1 cellular context compared by ENCODE assay signal in genomic region chr7:43758029-43758860, GRCh38.
TF ChIP-seq lines count a peak whose summit lies in the region.

Gene BLVRA, plus strand, starts transcription at chr7:43758680. Its CDS starts 12,479 bp downstream, at chr7:43771159.

TF ChIP-seq in HepG2, 621 proteins besides CTCF, POLR2A, EP300 and RAD21 (continued from another document and continues in another):
- TF ChIP-seq MAZ (IDR thresholded peaks at IDR 0.05; ENCODE audit: borderline replicate concordance, low read depth, low read length) (no peak), MAZ (CRISPR knock-in tag; IDR thresholded peaks at IDR 0.05; ENCODE audit: low read depth) (peak; percentile 80), TARDBP (CRISPR knock-in tag; IDR thresholded peaks at IDR 0.05) (peak; percentile 40; the same call in 1 of the 2 replicates), ZFP91 (CRISPR knock-in tag; IDR thresholded peaks at IDR 0.05; ENCODE audit: borderline replicate concordance) (peak; percentile 73; the same call in 1 of the 2 replicates), ZNF687 (CRISPR knock-in tag; IDR thresholded peaks at IDR 0.05) (peak; percentile 90), SAP130 (CRISPR knock-in tag; IDR thresholded peaks at IDR 0.05; ENCODE audit: low read depth) (peak; percentile 67; the same call in 1 of the 2 replicates), PATZ1 (CRISPR knock-in tag; IDR thresholded peaks at IDR 0.05) (peak; percentile 84), MXI1 (IDR thresholded peaks at IDR 0.05; ENCODE audit: borderline replicate concordance, low read depth, low read length) (no peak), RFX3 (CRISPR knock-in tag; IDR thresholded peaks at IDR 0.05) (0 out of 2 replicates have a peak, but pooled peaks have one; percentile 11), DNMT1 (CRISPR knock-in tag; IDR thresholded peaks at IDR 0.05) (peak; percentile 80; the same call in 1 of the 2 replicates), ZNF441 (CRISPR knock-in tag; IDR thresholded peaks at IDR 0.05; ENCODE audit: borderline replicate concordance) (no peak), ZNF770 (CRISPR knock-in tag; IDR thresholded peaks at IDR 0.05) (peak; percentile 15; the same call in 1 of the 2 replicates), ZNF713 (CRISPR knock-in tag; IDR thresholded peaks at IDR 0.05) (no peak), UBTF (CRISPR knock-in tag; IDR thresholded peaks at IDR 0.05) (peak; percentile 73; the same call in 1 of the 2 replicates), ZNF343 (CRISPR knock-in tag; IDR thresholded peaks at IDR 0.05) (peak; percentile 67; the same call in 1 of the 2 replicates), ZNF563 (CRISPR knock-in tag; IDR thresholded peaks at IDR 0.05) (peak; percentile 41; the same call in 1 of the 2 replicates), PRDM10 (CRISPR knock-in tag; IDR thresholded peaks at IDR 0.05; ENCODE audit: low read depth) (peak; percentile 59; the same call in 1 of the 2 replicates), SP4 (CRISPR knock-in tag; IDR thresholded peaks at IDR 0.05) (peak; percentile 26; the same call in 1 of the 2 replicates), RBFOX2 (IDR thresholded peaks at IDR 0.05; ENCODE audit: low read depth, low read length) (peak; percentile 78), MXD3 (CRISPR knock-in tag; IDR thresholded peaks at IDR 0.05) (peak; percentile 73), ZNF609 (CRISPR knock-in tag; IDR thresholded peaks at IDR 0.05; ENCODE audit: borderline replicate concordance) (0 out of 2 replicates have a peak, but pooled peaks have one; percentile 37), ZNF749 (CRISPR knock-in tag; IDR thresholded peaks at IDR 0.05; ENCODE audit: borderline replicate concordance) (0 out of 2 replicates have a peak, but pooled peaks have one; percentile 37), ZBTB2 (CRISPR knock-in tag; IDR thresholded peaks at IDR 0.05; ENCODE audit: low read depth) (peak; percentile 89), THRA (CRISPR knock-in tag; IDR thresholded peaks at IDR 0.05; ENCODE audit: borderline replicate concordance) (0 out of 2 replicates have a peak, but pooled peaks have one; percentile 10), KMT2A (CRISPR knock-in tag; IDR thresholded peaks at IDR 0.05) (peak; percentile 59)
